24 cellular contexts compared by ENCODE assay signal in genomic region chr17:82602487-82602886, GRCh38. TPM values are rescaled to one million over a fixed set of nuclear protein-coding genes. Genes with fewer than 3 reads are reported as not detected.
DNase-seq lines count a peak whose midpoint lies in the region; ATAC-seq and TF ChIP-seq lines count a peak whose summit lies in the region.
"Had no signal": no experiment of that assay in that cellular context is flagged by ENCODE, and none has a peak within 500 bp of the region (broad histone marks: within the 10 kb centered on the region; RNA-seq: fewer than 3 reads in every experiment).

No MANE protein-coding gene starts in this region.

- H3K27ac Mint-ChIP-seq in GM23338 (no peak overlapping the region), glutamatergic neuron (ENCODE audit: unreplicated experiment) (peak overlapping the region; percentile 20)

- H4K20me1 ChIP-seq in GM23338 (replicated peaks; ENCODE audit: insufficient read depth), result no peaks in the 10 kb centered on the region; the same call in 1 of the 2 replicates
- no peaks in the 10 kb centered on the region for H4K20me1 ChIP-seq in MM.1S (ENCODE audit: insufficient read depth, low read length)

- H3K27me3 ChIP-seq in GM23338 (ENCODE audit: insufficient read depth) (no peaks in the 10 kb centered on the region), adrenal gland (no peaks in the 10 kb centered on the region), trophoblast cell (ENCODE audit: insufficient read depth, low read length) (no peaks in the 10 kb centered on the region), MM.1S (replicated peaks; ENCODE audit: insufficient read depth, low read length) (no peaks in the 10 kb centered on the region), HAP-1 (ENCODE audit: low read depth) (no peaks in the 10 kb centered on the region)
- H3K27me3 ChIP-seq: gastroesophageal sphincter, suprapubic skin had no signal

- no peak for TF ChIP-seq CTCF in GM23338 (conservative IDR thresholded peaks at IDR 0.05; ENCODE audit: low read depth in 2 of 2)
- TF ChIP-seq CTCF in adrenal gland (IDR thresholded peaks at IDR 0.05), result no peak
- no peak for TF ChIP-seq CTCF in glutamatergic neuron (IDR thresholded peaks at IDR 0.05; ENCODE audit: partially characterized antibody, unreplicated experiment)
- no peak for TF ChIP-seq CTCF in MM.1S (IDR thresholded peaks at IDR 0.05; ENCODE audit: low read length)

- in situ Hi-C loops in HAP-1 (cut with MboI; ENCODE audit: low sequenced_read_pairs), result no loop called here

- H3K4me3 ChIP-seq in GM23338 (no peak overlapping the region), adrenal gland (no peak overlapping the region), trophoblast cell (ENCODE audit: low read depth, low read length) (no peak overlapping the region), MM.1S (ENCODE audit: low read length) (no peak overlapping the region), HAP-1 (no peak overlapping the region)
- H3K4me3 ChIP-seq: gastroesophageal sphincter, suprapubic skin had no signal

- H3K4me1 ChIP-seq in GM23338 (ENCODE audit: insufficient read depth), result no peaks in the 10 kb centered on the region
- H3K4me1 ChIP-seq in adrenal gland (replicated peaks in 1 of 2), result peaks cover 11 to 25% of the 10 kb centered on the region in 2 donors
- H3K4me1 ChIP-seq in trophoblast cell (ENCODE audit: control insufficient read depth in 1 of 2, insufficient read depth in 2 of 2, low read length in 2 of 2), result peaks cover 0 to 7% of the 10 kb centered on the region in 2 experiments
- H3K4me1 ChIP-seq in MM.1S (ENCODE audit: low read length), result no peaks in the 10 kb centered on the region
- H3K4me1 ChIP-seq in HAP-1, result no peaks in the 10 kb centered on the region

- peaks cover 5% of the 10 kb centered on the region; the same call in 2 of the 3 replicates for H3K9me3 Mint-ChIP-seq in GM23338
- peaks cover 17% of the 10 kb centered on the region for H3K9me3 Mint-ChIP-seq in glutamatergic neuron (ENCODE audit: unreplicated experiment)
- H3K9me3 Mint-ChIP-seq: activated CD8-positive, alpha-beta T cell treated with anti-CD3 and anti-CD28 coated beads for 36 hours; CD14-positive monocyte; naive B cell had no signal

- H2BK12ac ChIP-seq in trophoblast cell (ENCODE audit: low read length), result no peak overlapping the region

- H3K27me3 Mint-ChIP-seq in GM23338 (ENCODE audit: insufficient read depth, low read depth, poor library complexity), result peaks cover 14% of the 10 kb centered on the region
- peaks cover 17% of the 10 kb centered on the region for H3K27me3 Mint-ChIP-seq in glutamatergic neuron (ENCODE audit: unreplicated experiment)
- H3K27me3 Mint-ChIP-seq: activated CD8-positive, alpha-beta T cell treated with anti-CD3 and anti-CD28 coated beads for 36 hours; naive B cell had no signal

- no peak for ATAC-seq in GM23338
- ATAC-seq in GM18861 (IDR thresholded peaks at IDR 0.05; ENCODE audit: unreplicated experiment), result no peak
- ATAC-seq: activated CD8-positive, alpha-beta T cell treated with anti-CD3 and anti-CD28 coated beads for 36 hours; esophagus mucosa; gastroesophageal sphincter had no signal

- H3K4me2 ChIP-seq in GM23338 (no peak overlapping the region), trophoblast cell (ENCODE audit: low read length) (no peak overlapping the region), MM.1S (ENCODE audit: low read depth, low read length) (no peak overlapping the region)

- H3K36me3 ChIP-seq in GM23338 (ENCODE audit: insufficient read depth), result peaks cover 27% of the 10 kb centered on the region
- H3K36me3 ChIP-seq in adrenal gland (replicated peaks in 1 of 2), result peaks cover 0 to 36% of the 10 kb centered on the region in 2 donors
- H3K36me3 ChIP-seq in trophoblast cell (ENCODE audit: control insufficient read depth in 1 of 2, insufficient read depth in 2 of 2, low read length in 2 of 2), result peaks cover 65 to 67% of the 10 kb centered on the region in 2 experiments
- H3K36me3 ChIP-seq in MM.1S (replicated peaks; ENCODE audit: insufficient read depth, low read length), result peaks cover 18% of the 10 kb centered on the region
- H3K36me3 ChIP-seq in HAP-1 (replicated peaks), result peaks cover 72% of the 10 kb centered on the region

- no peak overlapping the region for H2AK5ac ChIP-seq in trophoblast cell (ENCODE audit: low read length)

- DNase-seq in GM23338 (ENCODE audit: low spot score) (no peak), adrenal gland (no peak), glutamatergic neuron (no peak), trophoblast cell (no peak), medulla oblongata (ENCODE audit: extremely low spot score) (no peak), MM.1S (no peak), HAP-1 (ENCODE audit: low spot score in 2 of 2) (no peak)
- DNase-seq: activated CD8-positive, alpha-beta T cell treated with anti-CD3 and anti-CD28 coated beads for 36 hours; activated naive CD4-positive, alpha-beta T cell treated with anti-CD3 and anti-CD28 coated beads, Interleukin-2, amount 50 U/mL, for 16 hours; aorta; effector CD4-positive, alpha-beta T cell; Karpas-422; kidney; naive B cell; NCI-H1048; NCI-H2081; NCI-H446; OCI-M1; SHP77 treated with DMSO at 0.1 percent for 48 hours had no signal

- peak overlapping the region; percentile 52 for H3K18ac ChIP-seq in trophoblast cell (ENCODE audit: low read length)

- no peak overlapping the region for H3K9ac ChIP-seq in trophoblast cell (ENCODE audit: low read length)
- H3K9ac ChIP-seq in MM.1S (ENCODE audit: low read length), result no peak overlapping the region

- H4K12ac ChIP-seq in trophoblast cell (ENCODE audit: low read depth, low read length), result peak overlapping the region; percentile 35

- 41 to 51% (median 50%) methylated on average over 20 to 21 of the region's 21 CpGs for WGBS in adrenal gland, 4 donors
- no CpG with 5 or more reads among the region's 21 CpGs for WGBS in trophoblast cell (ENCODE audit: extremely low coverage, insufficient coverage, insufficient read length)

- H3K36me3 Mint-ChIP-seq in GM23338 (ENCODE audit: low read depth) (peaks cover 78% of the 10 kb centered on the region), glutamatergic neuron (ENCODE audit: unreplicated experiment) (peaks cover 11% of the 10 kb centered on the region)

- no peak overlapping the region for H2BK5ac ChIP-seq in trophoblast cell (ENCODE audit: low read depth, low read length, poor library complexity)

- H3K9me3 ChIP-seq in adrenal gland (replicated peaks in 1 of 3), result no peaks in the 10 kb centered on the region
- no peaks in the 10 kb centered on the region for H3K9me3 ChIP-seq in trophoblast cell (ENCODE audit: insufficient read depth, low read depth, low read length)
- H3K9me3 ChIP-seq in MM.1S (replicated peaks; ENCODE audit: insufficient read depth, low read length), result no peaks in the 10 kb centered on the region
- no peaks in the 10 kb centered on the region for H3K9me3 ChIP-seq in HAP-1
- H3K9me3 ChIP-seq: gastroesophageal sphincter, suprapubic skin had no signal

- no peak overlapping the region for H4K91ac ChIP-seq in trophoblast cell (ENCODE audit: low read depth, low read length)

- H3K27ac ChIP-seq in GM23338 (ENCODE audit: low read depth) (peak overlapping the region; percentile 55; the same call in 1 of the 2 replicates), adrenal gland (peak overlapping the region in 3 of 5 donors; percentile 2 to 65 (median 62)), trophoblast cell (ENCODE audit: low read depth, low read length) (no peak overlapping the region), MM.1S (ENCODE audit: low read length) (no peak overlapping the region)
- H3K27ac ChIP-seq: suprapubic skin had no signal

- no peaks in the 10 kb centered on the region for H3K79me1 ChIP-seq in trophoblast cell (ENCODE audit: low read length)

- H3K9me2 ChIP-seq in GM23338 (ENCODE audit: insufficient read depth), result no peaks in the 10 kb centered on the region
- H3K9me2 ChIP-seq in MM.1S (replicated peaks; ENCODE audit: insufficient read depth, low read length), result no peaks in the 10 kb centered on the region

- H3K23ac ChIP-seq in trophoblast cell (ENCODE audit: low read length), result no peak overlapping the region

- peak overlapping the region; percentile 41 for H4K8ac ChIP-seq in trophoblast cell (ENCODE audit: low read depth, low read length)

- H3K4me3 Mint-ChIP-seq in GM23338 (no peak overlapping the region), glutamatergic neuron (ENCODE audit: unreplicated experiment) (no peak overlapping the region)
- H3K4me3 Mint-ChIP-seq: activated CD8-positive, alpha-beta T cell treated with anti-CD3 and anti-CD28 coated beads for 36 hours; CD14-positive monocyte; naive B cell had no signal

- peaks cover 6% of the 10 kb centered on the region; the same call in 2 of the 3 replicates for H3K4me1 Mint-ChIP-seq in GM23338
- peaks cover 20% of the 10 kb centered on the region for H3K4me1 Mint-ChIP-seq in glutamatergic neuron (ENCODE audit: low read depth, unreplicated experiment)

- H2AFZ ChIP-seq in GM23338 (no peak overlapping the region), trophoblast cell (ENCODE audit: insufficient read depth, low read length, poor library complexity) (no peak overlapping the region), MM.1S (ENCODE audit: low read length) (no peak overlapping the region)

- H3K4ac ChIP-seq in trophoblast cell (ENCODE audit: low read depth, low read length), result no peak overlapping the region

- no peak for TF ChIP-seq POLR2A in adrenal gland (IDR thresholded peaks at IDR 0.05)

- H3K14ac ChIP-seq in trophoblast cell (ENCODE audit: low read length), result no peak overlapping the region

- H2BK120ac ChIP-seq in trophoblast cell (ENCODE audit: insufficient read depth, low read length, poor library complexity), result no peak overlapping the region

- intact Hi-C loops in adrenal gland (cut with DNase I), result no loop called here

- H3K79me2 ChIP-seq in GM23338 (replicated peaks; ENCODE audit: insufficient read depth), result peaks cover 9% of the 10 kb centered on the region
- H3K79me2 ChIP-seq in trophoblast cell (ENCODE audit: control insufficient read depth, insufficient read depth, low read length, poor library complexity), result no peaks in the 10 kb centered on the region
- peaks cover 33% of the 10 kb centered on the region for H3K79me2 ChIP-seq in MM.1S (ENCODE audit: low read length)

- H3F3A ChIP-seq in GM23338 (replicated peaks; ENCODE audit: low read depth), result peaks cover 9% of the 10 kb centered on the region; the same call in 1 of the 2 replicates
- no peaks in the 10 kb centered on the region for H3F3A ChIP-seq in MM.1S (ENCODE audit: insufficient read depth, low read length)

TF ChIP-seq in GM23338, 12 proteins besides CTCF, POLR2A, EP300 and RAD21 (continues in another document):
- TF ChIP-seq NANOG (IDR thresholded peaks at IDR 0.05; ENCODE audit: borderline replicate concordance), result no peak

RNA-seq across cellular contexts. Expression of gene WDR45B, which starts 45.8 kb away (rescaled TPM):
- total RNA-seq in GM23338 (2014; rRNA removed; shearing (Covaris generic)), result 96.4 and 97.6 TPM in 2 replicates
- 69.4 and 82.3 TPM in 2 replicates for polyA plus RNA-seq in GM23338 (2016; fragmentation: Nextera tagmentation; extraction: Ambion mirVana)
- 100 to 1,000 TPM in 1 of 8 donors, 10 to 100 TPM in 7; 57.9 to 102 (median 74.6) TPM for total RNA-seq in adrenal gland
- polyA plus RNA-seq in adrenal gland, result 10 to 100 TPM; 48.6 to 75.1 (median 71.4) TPM
- total RNA-seq in glutamatergic neuron (ENCODE audit: unreplicated experiment), result 60.4 TPM
- polyA plus RNA-seq in trophoblast cell (2013), result 69.9 and 72.0 TPM in 2 replicates

Comparison
In these comparisons a context has a peak if more than half of its experiments do, and no peak if none do; other contexts are left out.
1. H3K27ac ChIP-seq: peak in GM23338 (single experiment) and adrenal gland (3 of 5); none in trophoblast cell (single experiment) and MM.1S (single experiment).